In the genomic region with DNA sequence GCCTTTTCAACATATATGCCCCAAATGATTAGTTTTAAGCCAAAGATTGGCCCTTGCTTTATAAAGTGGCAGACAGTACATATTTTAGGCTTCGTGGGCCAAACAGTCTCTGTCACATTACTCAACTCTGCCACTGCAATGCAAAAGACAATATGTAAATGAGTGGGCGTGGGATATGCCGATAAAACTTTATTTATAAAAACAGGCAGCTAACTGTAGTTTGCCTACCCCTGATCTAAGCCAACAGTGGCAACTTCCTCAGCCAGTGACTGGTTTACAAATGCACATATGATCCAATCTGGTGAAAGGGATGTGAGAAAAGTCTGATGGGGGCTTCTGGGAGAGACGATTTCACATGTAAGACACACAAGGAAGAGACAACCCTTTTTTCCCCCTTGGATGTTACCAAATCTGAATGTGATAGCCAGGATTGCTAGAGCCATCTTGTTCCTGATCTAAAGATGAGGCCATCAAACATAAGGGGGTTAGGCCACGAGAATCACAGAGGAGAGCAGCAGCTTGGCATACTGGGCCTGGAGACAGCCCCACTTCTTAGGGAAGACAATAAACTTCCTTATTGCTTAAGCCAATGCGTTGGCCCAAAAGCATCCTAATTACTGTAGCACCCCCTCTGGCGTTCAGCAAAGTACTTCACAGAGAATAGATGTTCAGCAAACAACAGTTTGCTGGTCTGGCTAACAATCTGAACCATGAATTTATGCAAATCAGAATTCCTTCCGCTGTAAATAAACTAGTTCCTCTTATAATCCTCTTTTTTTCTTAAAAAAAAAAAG, we compare ENCODE assay signal across 9 cellular contexts.
A peak's percentile ranks its signal among the peaks of the same experiment; 100 is the strongest.
DNase-seq lines count a peak whose midpoint lies in the region; ATAC-seq, FAIRE-seq and TF ChIP-seq lines count a peak whose summit lies in the region.
"Had no signal": no experiment of that assay in that cellular context is flagged by ENCODE, and none has a peak within 500 bp of the region (broad histone marks: within the 10 kb centered on the region; RNA-seq: fewer than 3 reads in every experiment).

No MANE protein-coding gene starts in this region.

- peak; percentile 29 to 55; a peak in 3 of 4 replicates for TF ChIP-seq RAD21 in K562 (CRISPR knock-in tag; conservative IDR thresholded peaks at IDR 0.05 in 1 of 2, IDR thresholded peaks at IDR 0.05 in 1 of 2)

- WGBS in K562 (ENCODE audit: insufficient coverage, low coverage, missing lambda C conversion rate), result 0% methylated on average over 8 of the region's 8 CpGs

- peak; percentile 35 to 57 (median 46); a peak in 4 of 6 replicates for TF ChIP-seq CTCF in K562 (IDR thresholded peaks at IDR 0.05 in 2 of 3, conservative IDR thresholded peaks at IDR 0.05 in 1 of 3; ENCODE audit: insufficient read depth in 2 of 3, low read depth in 1 of 3, low read length in 3 of 3)
- TF ChIP-seq CTCF in CD4-positive, alpha-beta T cell (IDR thresholded peaks at IDR 0.05), result no peak

- H3K4me3 Mint-ChIP-seq in CD4-positive, alpha-beta T cell, result no peak overlapping the region

- H3K9me3 ChIP-seq in Karpas-422 (ENCODE audit: low read length), result no peaks in the 10 kb centered on the region
- H3K9me3 ChIP-seq in K562 (replicated peaks; ENCODE audit: control insufficient read depth, insufficient read depth, low read depth, low read length), result no peaks in the 10 kb centered on the region
- no peaks in the 10 kb centered on the region for H3K9me3 ChIP-seq in CD4-positive, alpha-beta T cell (ENCODE audit: control insufficient read depth, low read length)

- peak; percentile 15 for DNase-seq in COR-L47 (lab: John Stamatoyannopoulos, UW)
- DNase-seq in Karpas-422, result peak; percentile 75
- peak; percentile 16 to 31 (median 23) for DNase-seq in K562 (ENCODE audit: extremely low read depth in 1 of 4, low spot score in 3 of 4)
- peak; percentile 30 for DNase-seq in medulla oblongata (ENCODE audit: extremely low spot score)
- no peak for DNase-seq in CD4-positive, alpha-beta T cell
- DNase-seq in activated CD4-positive, CD25-positive, alpha-beta regulatory T cell treated with anti-CD3 and anti-CD28 coated beads, Interleukin-2, amount 50 U/mL, for 72 hours, result no peak

- CTCF ChIA-PET in K562 (lab: Yijun Ruan, JAX; ENCODE audit: low intra/inter-chr PET ratio), result interaction anchor here (0.6 kb wide), 1 partner anchor 122 kb away, joined by 5 read pairs; no protein-coding TSS in a partner anchor
- CTCF ChIA-PET in CD4-positive, alpha-beta T cell (lab: Charles Lee), result no interaction called here

- H3K36me3 Mint-ChIP-seq in CD4-positive, alpha-beta T cell (ENCODE audit: low read depth), result no peaks in the 10 kb centered on the region
- H3K36me3 Mint-ChIP-seq: brain had no signal

- H3K9ac ChIP-seq in Karpas-422 (ENCODE audit: low read length) (no peak overlapping the region), K562 (ENCODE audit: insufficient read depth in 1 of 2, low read depth in 2 of 2, low read length in 2 of 2) (no peak overlapping the region)

- no peak for TF ChIP-seq EP300 in K562 (IDR thresholded peaks at IDR 0.05; ENCODE audit: low read length)

- no peak overlapping the region for H3K27ac ChIP-seq in Karpas-422 (ENCODE audit: low read length)
- no peak overlapping the region for H3K27ac ChIP-seq in K562 (ENCODE audit: extremely low read depth, low read depth, low read length)
- no peak overlapping the region for H3K27ac ChIP-seq in CD4-positive, alpha-beta T cell (ENCODE audit: low read depth, low read length)

- H3K36me3 ChIP-seq in Karpas-422 (ENCODE audit: insufficient read depth, low read length) (no peaks in the 10 kb centered on the region), K562 (ENCODE audit: control insufficient read depth, insufficient read depth, low read length) (no peaks in the 10 kb centered on the region)

- H3K27ac Mint-ChIP-seq in CD4-positive, alpha-beta T cell, result no peak overlapping the region

- H3K4me1 ChIP-seq in Karpas-422 (ENCODE audit: low read length), result peaks cover 34% of the 10 kb centered on the region
- H3K4me1 ChIP-seq in K562 (replicated peaks in 1 of 2; ENCODE audit: control insufficient read depth in 2 of 2, insufficient read depth in 2 of 2, low read length in 2 of 2), result no peaks in the 10 kb centered on the region

- H4K20me1 ChIP-seq in Karpas-422 (ENCODE audit: insufficient read depth, low read depth, low read length) (no peaks in the 10 kb centered on the region), K562 (replicated peaks; ENCODE audit: control insufficient read depth, insufficient read depth, low read length) (no peaks in the 10 kb centered on the region)

- BruUV-seq in K562 (replicated peaks; lab: Mats Ljungman, UMichigan), result no TSS peak

- H3K9me2 ChIP-seq in Karpas-422 (replicated peaks; ENCODE audit: insufficient read depth, low read length), result no peaks in the 10 kb centered on the region

- H3K4me2 ChIP-seq in Karpas-422 (ENCODE audit: low read depth, low read length, poor library complexity, severe bottlenecking), result peak overlapping the region; percentile 14
- H3K4me2 ChIP-seq in K562 (ENCODE audit: insufficient read depth, low read length), result no peak overlapping the region

- POLR2A ChIA-PET in K562 (lab: Yijun Ruan, JAX), result no interaction called here
- POLR2A ChIA-PET in CD4-positive, alpha-beta T cell (lab: Charles Lee), result no interaction called here

- H3K27me3 ChIP-seq in Karpas-422 (ENCODE audit: low read length) (no peaks in the 10 kb centered on the region), K562 (ENCODE audit: control insufficient read depth in 2 of 2, insufficient read depth in 2 of 2, low read length in 2 of 2) (peaks cover 0 to 17% of the 10 kb centered on the region in 2 experiments; a peak in 2 of 5 replicates)
- no peaks in the 10 kb centered on the region for H3K27me3 ChIP-seq in CD4-positive, alpha-beta T cell (ENCODE audit: control insufficient read depth, insufficient read depth, low read length)

- in situ Hi-C loops in K562 (cut with MboI), result no loop called here

- intact Hi-C loops in K562 (cut with micrococcal nuclease), result no loop called here
- intact Hi-C loops in CD4-positive, alpha-beta T cell (cut with DNase I, micrococcal nuclease), result no loop called here

- ATAC-seq in K562 (peak; percentile 80), GM18873 (IDR thresholded peaks at IDR 0.05; ENCODE audit: low FRiP score, unreplicated experiment) (no peak), GM21529 (IDR thresholded peaks at IDR 0.05; ENCODE audit: unreplicated experiment) (no peak)
- no peak for ATAC-seq in CD4-positive, alpha-beta T cell (ENCODE audit: poor library complexity)

- H3K4me1 Mint-ChIP-seq in CD4-positive, alpha-beta T cell (ENCODE audit: low read depth), result no peaks in the 10 kb centered on the region

- peak overlapping the region; percentile 33; the same call in 1 of the 2 replicates for H2AFZ ChIP-seq in Karpas-422 (ENCODE audit: low read length)
- H2AFZ ChIP-seq in K562 (ENCODE audit: low read depth, low read length), result no peak overlapping the region

- no peaks in the 10 kb centered on the region for H3K27me3 Mint-ChIP-seq in CD4-positive, alpha-beta T cell

- peak; percentile 84 for FAIRE-seq in K562 (lab: Jason Lieb, UNC)

- H3K4me3 ChIP-seq in Karpas-422 (ENCODE audit: low read length) (no peak overlapping the region), K562 (no peak overlapping the region)

- no peaks in the 10 kb centered on the region for H3K79me2 ChIP-seq in Karpas-422 (ENCODE audit: low read length)
- no peaks in the 10 kb centered on the region for H3K79me2 ChIP-seq in K562 (ENCODE audit: control insufficient read depth, insufficient read depth, low read length)

- H3K9me3 Mint-ChIP-seq in CD4-positive, alpha-beta T cell, result no peaks in the 10 kb centered on the region

- no peaks in the 10 kb centered on the region for H3K9me1 ChIP-seq in K562 (ENCODE audit: control insufficient read depth, insufficient read depth, low read length)

- no peak for TF ChIP-seq POLR2A in K562 (conservative IDR thresholded peaks at IDR 0.05)

TF ChIP-seq in K562, 482 proteins besides CTCF, POLR2A, EP300 and RAD21 (continues in another document):
- TF ChIP-seq CEBPB (tag; IDR thresholded peaks at IDR 0.05), result peak; percentile 40; the same call in 1 of the 2 replicates
- TF ChIP-seq PTBP1 (IDR thresholded peaks at IDR 0.05; ENCODE audit: low read depth, low read length), result no peak
- 0 out of 2 replicates have a peak, but pooled peaks have one; percentile 30 for TF ChIP-seq SMC3 (conservative IDR thresholded peaks at IDR 0.05; ENCODE audit: insufficient read depth, low read depth, low read length)

Comparison
In these comparisons a context has a peak if more than half of its experiments do, and no peak if none do; other contexts are left out.
1. DNase-seq: peak in COR-L47 (single experiment), Karpas-422 (single experiment), K562 (4 of 4) and medulla oblongata (single experiment); none in CD4-positive, alpha-beta T cell (0 of 10) and activated CD4-positive, CD25-positive, alpha-beta regulatory T cell treated with anti-CD3 and anti-CD28 coated beads, Interleukin-2, amount 50 U/mL, for 72 hours (single experiment).